ENCODE assay signal across 8 cellular contexts in genomic region chr15:45457215-45457614, GRCh38.
DNase-seq lines count a peak whose midpoint lies in the region; ATAC-seq, FAIRE-seq and TF ChIP-seq lines count a peak whose summit lies in the region.

No MANE protein-coding gene starts in this region.

- H3K4me1 ChIP-seq in A549: peaks cover 32% of the 10 kb centered on the region
- peaks cover 0 to 14% of the 10 kb centered on the region in 2 donors for H3K4me1 ChIP-seq in right atrium auricular region

- H3K9me3 ChIP-seq in A549 (no peaks in the 10 kb centered on the region), right atrium auricular region (no peaks in the 10 kb centered on the region)

- no peaks in the 10 kb centered on the region for H3K27me3 ChIP-seq in right atrium auricular region

- H3K27ac Mint-ChIP-seq in mesothelial cell of epicardium: peak overlapping the region; percentile 97

- TF ChIP-seq RAD21 in A549 (conservative IDR thresholded peaks at IDR 0.05 in 1 of 2, IDR thresholded peaks at IDR 0.05 in 1 of 2): no peak

- ATAC-seq in A549 (peak in 1 of 2 experiments; percentile 14; a peak in 3 of 6 replicates), GM21360 (IDR thresholded peaks at IDR 0.05; ENCODE audit: unreplicated experiment) (peak; percentile 15), HG03432 (IDR thresholded peaks at IDR 0.05; ENCODE audit: unreplicated experiment) (no peak)

- peak overlapping the region; percentile 73 for H3K4me3 Mint-ChIP-seq in mesothelial cell of epicardium

- H3K27ac ChIP-seq in A549 (peak overlapping the region; percentile 84 to 96), right atrium auricular region (no peak overlapping the region)

- 23% methylated on average over 5 of the region's 5 CpGs for WGBS in A549 (ENCODE audit: missing lambda C conversion rate)

- FAIRE-seq in A549 (lab: Jason Lieb, UNC): no peak

- CTCF ChIA-PET in A549 (lab: Yijun Ruan, JAX): interaction anchor here (0.7 to 6.8 kb wide), 35 partner anchors 11 to 301 kb away, joined by 3 to 120 read pairs (median 4); partner anchors contain the start of gene BLOC1S6

- H3K4me1 Mint-ChIP-seq in mesothelial cell of epicardium: peaks cover 21% of the 10 kb centered on the region

- no peak for TF ChIP-seq EP300 in A549 (IDR thresholded peaks at IDR 0.05)

- H3K4me3 ChIP-seq in A549: no peak overlapping the region; the same call in 2 of the 3 replicates
- H3K4me3 ChIP-seq in right atrium auricular region: no peak overlapping the region

- no peak for TF ChIP-seq POLR2A in A549 (IDR thresholded peaks at IDR 0.05; ENCODE audit: low read length)

- peaks cover 2% of the 10 kb centered on the region for H3K27me3 Mint-ChIP-seq in mesothelial cell of epicardium (ENCODE audit: low read depth)

- DNase-seq in A549 (ENCODE audit: low read depth in 1 of 2, low spot score in 1 of 2) (no peak), mesothelial cell of epicardium (ENCODE audit: low spot score in 2 of 2, unreplicated experiment in 2 of 2) (no peak), right atrium auricular region (ENCODE audit: low spot score) (no peak), cortex of kidney (lab: John Stamatoyannopoulos, UW) (no peak), DMS79 treated with DMSO at 0.1 percent for 48 hours (lab: John Stamatoyannopoulos, UW) (no peak)
- DNase-seq in activated T-cell treated with anti-CD3 and anti-CD28 coated beads, Interleukin-2, amount 50 U/mL, for 48 hours: peak; percentile 31 to 35

- peak overlapping the region; percentile 88 for H3K4me2 ChIP-seq in A549

- POLR2A ChIA-PET in A549 (lab: Yijun Ruan, JAX): no interaction called here

- H3K36me3 Mint-ChIP-seq in mesothelial cell of epicardium: peaks cover 5% of the 10 kb centered on the region

- no peaks in the 10 kb centered on the region for H3K36me3 ChIP-seq in right atrium auricular region

- no peak for TF ChIP-seq CTCF in A549 (IDR thresholded peaks at IDR 0.05)
- TF ChIP-seq CTCF in mesothelial cell of epicardium (IDR thresholded peaks at IDR 0.05; ENCODE audit: unreplicated experiment): no peak
- TF ChIP-seq CTCF in right atrium auricular region (IDR thresholded peaks at IDR 0.05): no peak

- peaks cover 3% of the 10 kb centered on the region for H3K9me3 Mint-ChIP-seq in mesothelial cell of epicardium

TF ChIP-seq in A549, 52 proteins besides CTCF, POLR2A, EP300 and RAD21:
- TF ChIP-seq POLR2AphosphoS2 (conservative IDR thresholded peaks at IDR 0.05; ENCODE audit: low read length) (no peak), MAX (IDR thresholded peaks at IDR 0.05) (no peak), HEYL (CRISPR knock-in tag; IDR thresholded peaks at IDR 0.05) (no peak), FOSL2 (IDR thresholded peaks at IDR 0.05) (no peak), FOSL2 (CRISPR knock-in tag; IDR thresholded peaks at IDR 0.05) (no peak), SREBF2 (IDR thresholded peaks at IDR 0.05) (no peak), TFCP2L1 (CRISPR knock-in tag; IDR thresholded peaks at IDR 0.05) (no peak), FOXS1 (CRISPR knock-in tag; IDR thresholded peaks at IDR 0.05) (no peak), CBX8 (IDR thresholded peaks at IDR 0.05) (no peak), HOXA7 (CRISPR knock-in tag; IDR thresholded peaks at IDR 0.05) (no peak), CBX2 (IDR thresholded peaks at IDR 0.05; ENCODE audit: borderline replicate concordance, low read depth) (no peak), BHLHE40 (IDR thresholded peaks at IDR 0.05; ENCODE audit: low read depth, low read length) (no peak)
TF ChIP-seq in A549: peak in this region for 0.

Comparison
In these comparisons a context has a peak if more than half of its experiments do, and no peak if none do; other contexts are left out.
1. DNase-seq: peak in activated T-cell treated with anti-CD3 and anti-CD28 coated beads, Interleukin-2, amount 50 U/mL, for 48 hours (2 of 2); none in A549 (0 of 2), mesothelial cell of epicardium (0 of 2), right atrium auricular region (single experiment), cortex of kidney (single experiment) and DMS79 treated with DMSO at 0.1 percent for 48 hours (single experiment).
2. H3K27ac ChIP-seq: peak in A549 (2 of 2); none in right atrium auricular region (0 of 2).